In genomic region chr19:6677495-6677894, GRCh38 we compare ENCODE assay signal across 20 cellular contexts. TPM values are rescaled to one million over a fixed set of nuclear protein-coding genes. Genes with fewer than 3 reads are reported as not detected.
A peak's percentile ranks its signal among the peaks of the same experiment; 100 is the strongest.
DNase-seq lines count a peak whose midpoint lies in the region; ATAC-seq and TF ChIP-seq lines count a peak whose summit lies in the region.
"Had no signal": no experiment of that assay in that cellular context is flagged by ENCODE, and none has a peak within 500 bp of the region (broad histone marks: within the 10 kb centered on the region; RNA-seq: fewer than 3 reads in every experiment).

No MANE protein-coding gene starts in this region.

- peaks cover 23 to 60% (median 31%) of the 10 kb centered on the region in 4 donors for H3K4me1 Mint-ChIP-seq in CD4-positive, CD25-positive, alpha-beta regulatory T cell
- H3K4me1 Mint-ChIP-seq in Calu3 (ENCODE audit: low read depth, unreplicated experiment) (no peaks in the 10 kb centered on the region), mesothelial cell of epicardium (peaks cover 4% of the 10 kb centered on the region)
- H3K4me1 Mint-ChIP-seq in activated naive CD8-positive, alpha-beta T cell treated with anti-CD3 and anti-CD28 coated beads for 36 hours, result peaks cover 59% of the 10 kb centered on the region

- H3K9me3 Mint-ChIP-seq in CD4-positive, CD25-positive, alpha-beta regulatory T cell, result peaks cover 0 to 4% (median 0%) of the 10 kb centered on the region in 7 donors
- H3K9me3 Mint-ChIP-seq in Calu3 (ENCODE audit: low read depth, unreplicated experiment) (no peaks in the 10 kb centered on the region), mesothelial cell of epicardium (peaks cover 25% of the 10 kb centered on the region)
- H3K9me3 Mint-ChIP-seq in activated naive CD8-positive, alpha-beta T cell treated with anti-CD3 and anti-CD28 coated beads for 36 hours, result peaks cover 19% of the 10 kb centered on the region

- no peaks in the 10 kb centered on the region for H3K27me3 ChIP-seq in CD4-positive, CD25-positive, alpha-beta regulatory T cell (ENCODE audit: control insufficient read depth, insufficient read depth, low read length)
- H3K27me3 ChIP-seq: transverse colon had no signal

- no TSS peak for BruUV-seq in Calu3 (replicated peaks; lab: Mats Ljungman, UMichigan)

- H3K4me3 Mint-ChIP-seq in CD4-positive, CD25-positive, alpha-beta regulatory T cell, result peak overlapping the region; percentile 64 to 78 (median 72)
- H3K4me3 Mint-ChIP-seq in Calu3 (ENCODE audit: low read depth, unreplicated experiment), result no peak overlapping the region
- peak overlapping the region; percentile 11 for H3K4me3 Mint-ChIP-seq in activated naive CD8-positive, alpha-beta T cell treated with anti-CD3 and anti-CD28 coated beads for 36 hours
- peak overlapping the region; percentile 27 for H3K4me3 Mint-ChIP-seq in mesothelial cell of epicardium
- H3K4me3 Mint-ChIP-seq: activated CD4-positive, alpha-beta T cell treated with anti-CD3 and anti-CD28 coated beads, Interleukin-2, amount 10 ng/mL, durations not matched to agents 7 days and 5 days had no signal

- TF ChIP-seq CTCF in Calu3 (IDR thresholded peaks at IDR 0.05; ENCODE audit: unreplicated experiment), result no peak
- no peak for TF ChIP-seq CTCF in mesothelial cell of epicardium (IDR thresholded peaks at IDR 0.05; ENCODE audit: unreplicated experiment)
- no peak for TF ChIP-seq CTCF in GM13977 (IDR thresholded peaks at IDR 0.05; ENCODE audit: extremely low read depth, insufficient read depth, missing control alignments)

- CTCF ChIA-PET in Calu3 (lab: Charles Lee), result no interaction called here

- ATAC-seq in CD4-positive, CD25-positive, alpha-beta regulatory T cell (ENCODE audit: low read depth in 2 of 2), result no peak
- no peak for ATAC-seq in HG03565 (IDR thresholded peaks at IDR 0.05; ENCODE audit: unreplicated experiment)

- no peaks in the 10 kb centered on the region for H3K27me3 Mint-ChIP-seq in CD4-positive, CD25-positive, alpha-beta regulatory T cell
- H3K27me3 Mint-ChIP-seq in Calu3 (ENCODE audit: unreplicated experiment), result no peaks in the 10 kb centered on the region
- H3K27me3 Mint-ChIP-seq in activated naive CD8-positive, alpha-beta T cell treated with anti-CD3 and anti-CD28 coated beads for 36 hours, result peaks cover 14% of the 10 kb centered on the region
- peaks cover 16% of the 10 kb centered on the region for H3K27me3 Mint-ChIP-seq in mesothelial cell of epicardium (ENCODE audit: low read depth)

- intact Hi-C loops in Calu3 (cut with micrococcal nuclease; ENCODE audit: unreplicated experiment), result no loop called here

- H3K9me3 ChIP-seq in CD4-positive, CD25-positive, alpha-beta regulatory T cell (ENCODE audit: control insufficient read depth in 2 of 2, low read length in 2 of 2), result no peaks in the 10 kb centered on the region
- H3K9me3 ChIP-seq: transverse colon had no signal

- DNase-seq in CD4-positive, CD25-positive, alpha-beta regulatory T cell, result peak in 1 of 3 donors; percentile 24
- no peak for DNase-seq in Calu3
- DNase-seq in activated naive CD8-positive, alpha-beta T cell treated with anti-CD3 and anti-CD28 coated beads for 36 hours, result no peak
- DNase-seq in mesothelial cell of epicardium (ENCODE audit: low spot score in 2 of 2, unreplicated experiment in 2 of 2), result no peak
- no peak for DNase-seq in GM13977 (ENCODE audit: low spot score)
- DNase-seq in NCI-H2081 (lab: John Stamatoyannopoulos, UW), result no peak
- DNase-seq in activated CD4-positive, CD25-positive, alpha-beta regulatory T cell (lab: John Stamatoyannopoulos, UW), result no peak
- DNase-seq: AML-193, foreskin melanocyte, GF-D8, GOT3, KG1, NCI-H1048, NCI-H2029 treated with DMSO at 0.1 percent for 48 hours, NCI-H510A, SHP77 treated with DMSO at 0.1 percent for 48 hours, transverse colon had no signal

- peak overlapping the region; percentile 32 for H3K4me3 ChIP-seq in CD4-positive, CD25-positive, alpha-beta regulatory T cell (ENCODE audit: low read depth, low read length)
- H3K4me3 ChIP-seq: transverse colon had no signal

- no peaks in the 10 kb centered on the region for H3K36me3 ChIP-seq in CD4-positive, CD25-positive, alpha-beta regulatory T cell (ENCODE audit: control insufficient read depth, insufficient read depth, low read length)
- H3K36me3 ChIP-seq: transverse colon had no signal

- H3K27ac Mint-ChIP-seq in CD4-positive, CD25-positive, alpha-beta regulatory T cell, result peak overlapping the region in 2 of 3 donors; percentile 66 to 89
- peak overlapping the region; percentile 76 for H3K27ac Mint-ChIP-seq in Calu3 (ENCODE audit: unreplicated experiment)
- H3K27ac Mint-ChIP-seq in activated naive CD8-positive, alpha-beta T cell treated with anti-CD3 and anti-CD28 coated beads for 36 hours, result peak overlapping the region; percentile 77
- H3K27ac Mint-ChIP-seq in mesothelial cell of epicardium, result no peak overlapping the region
- H3K27ac Mint-ChIP-seq: activated CD4-positive, alpha-beta T cell treated with anti-CD3 and anti-CD28 coated beads, Interleukin-2, amount 10 ng/mL, durations not matched to agents 7 days and 5 days had no signal

- H3K27ac ChIP-seq in CD4-positive, CD25-positive, alpha-beta regulatory T cell (ENCODE audit: insufficient read depth, low read length, poor library complexity, severe bottlenecking), result peak overlapping the region; percentile 52
- H3K27ac ChIP-seq: transverse colon had no signal

- in situ Hi-C loops in GM13977 (cut with MboI; ENCODE audit: low pct_unique_long_range_greater_than_20kb, low sequenced_read_pairs, unreplicated experiment), result no loop called here

- H3K36me3 Mint-ChIP-seq in CD4-positive, CD25-positive, alpha-beta regulatory T cell, result no peaks in the 10 kb centered on the region
- H3K36me3 Mint-ChIP-seq in Calu3 (ENCODE audit: insufficient read depth, unreplicated experiment) (peaks cover 47% of the 10 kb centered on the region), mesothelial cell of epicardium (peaks cover 2% of the 10 kb centered on the region)
- peaks cover 17% of the 10 kb centered on the region for H3K36me3 Mint-ChIP-seq in activated naive CD8-positive, alpha-beta T cell treated with anti-CD3 and anti-CD28 coated beads for 36 hours

- H3K4me1 ChIP-seq in CD4-positive, CD25-positive, alpha-beta regulatory T cell (ENCODE audit: control insufficient read depth, insufficient read depth, low read length, poor library complexity, severe bottlenecking), result peaks cover 29% of the 10 kb centered on the region

RNA-seq across cellular contexts. Expression of gene TNFSF14, which starts 7.5 kb away (rescaled TPM):
- total RNA-seq in CD4-positive, CD25-positive, alpha-beta regulatory T cell, result 8.4 TPM
- 1 to 10 TPM; 2.6 to 8.9 (median 5.4) TPM for polyA plus RNA-seq in CD4-positive, CD25-positive, alpha-beta regulatory T cell
- 4.3 TPM in 2 replicates for total RNA-seq in Calu3 (2022)
- total RNA-seq in activated naive CD8-positive, alpha-beta T cell treated with anti-CD3 and anti-CD28 coated beads for 36 hours, result 10 to 100 TPM; 68.0 to 72.8 TPM
- total RNA-seq in mesothelial cell of epicardium, result 0.07 to 0.09 TPM in 2 of 3 replicates, not detected in the other
- total RNA-seq: endothelial cell of umbilical vein had no signal
- polyA plus RNA-seq: endothelial cell of umbilical vein had no signal

RNA-seq across cellular contexts. Expression of gene C3, which starts 43.0 kb away (rescaled TPM):
- not detected for total RNA-seq in CD4-positive, CD25-positive, alpha-beta regulatory T cell
- not detected for polyA plus RNA-seq in CD4-positive, CD25-positive, alpha-beta regulatory T cell
- total RNA-seq in Calu3 (2022) (517 and 658 TPM in 2 replicates), mesothelial cell of epicardium (23.1 to 35.3 TPM (median 24.5 TPM) in 3 replicates)
- total RNA-seq in activated naive CD8-positive, alpha-beta T cell treated with anti-CD3 and anti-CD28 coated beads for 36 hours, result under 1 TPM; 0.22 to 0.64 TPM
- total RNA-seq: activated CD4-positive, alpha-beta T cell treated with anti-CD3 and anti-CD28 coated beads, Interleukin-2, amount 10 ng/mL, durations not matched to agents 7 days and 5 days; endothelial cell of umbilical vein had no signal

RNA-seq across cellular contexts. Expression of gene GPR108, which starts 59.9 kb away (rescaled TPM):
- total RNA-seq in CD4-positive, CD25-positive, alpha-beta regulatory T cell, result 60.7 TPM
- 10 to 100 TPM; 82.9 to 98.8 (median 87.4) TPM for polyA plus RNA-seq in CD4-positive, CD25-positive, alpha-beta regulatory T cell
- total RNA-seq in Calu3 (2022), result 67.7 and 69.0 TPM in 2 replicates
- 10 to 100 TPM; 56.0 to 62.9 TPM for total RNA-seq in activated naive CD8-positive, alpha-beta T cell treated with anti-CD3 and anti-CD28 coated beads for 36 hours
- 51.4 to 53.6 TPM (median 52.1 TPM) in 3 replicates for total RNA-seq in mesothelial cell of epicardium

Comparison
In these comparisons a context has a peak if more than half of its experiments do, and no peak if none do; other contexts are left out.
1. RNA of gene C3, which starts 43.0 kb away (total RNA-seq): 517 to 658 TPM in Calu3; 23.1 to 35.3 TPM in mesothelial cell of epicardium, not detected in CD4-positive, CD25-positive, alpha-beta regulatory T cell (single experiment) and 0.22 to 0.64 TPM in activated naive CD8-positive, alpha-beta T cell treated with anti-CD3 and anti-CD28 coated beads for 36 hours; every median in the first group is over 10 times any median in the second.